Comparison of ENCODE assay signal across 10 cellular contexts in the genomic region with DNA sequence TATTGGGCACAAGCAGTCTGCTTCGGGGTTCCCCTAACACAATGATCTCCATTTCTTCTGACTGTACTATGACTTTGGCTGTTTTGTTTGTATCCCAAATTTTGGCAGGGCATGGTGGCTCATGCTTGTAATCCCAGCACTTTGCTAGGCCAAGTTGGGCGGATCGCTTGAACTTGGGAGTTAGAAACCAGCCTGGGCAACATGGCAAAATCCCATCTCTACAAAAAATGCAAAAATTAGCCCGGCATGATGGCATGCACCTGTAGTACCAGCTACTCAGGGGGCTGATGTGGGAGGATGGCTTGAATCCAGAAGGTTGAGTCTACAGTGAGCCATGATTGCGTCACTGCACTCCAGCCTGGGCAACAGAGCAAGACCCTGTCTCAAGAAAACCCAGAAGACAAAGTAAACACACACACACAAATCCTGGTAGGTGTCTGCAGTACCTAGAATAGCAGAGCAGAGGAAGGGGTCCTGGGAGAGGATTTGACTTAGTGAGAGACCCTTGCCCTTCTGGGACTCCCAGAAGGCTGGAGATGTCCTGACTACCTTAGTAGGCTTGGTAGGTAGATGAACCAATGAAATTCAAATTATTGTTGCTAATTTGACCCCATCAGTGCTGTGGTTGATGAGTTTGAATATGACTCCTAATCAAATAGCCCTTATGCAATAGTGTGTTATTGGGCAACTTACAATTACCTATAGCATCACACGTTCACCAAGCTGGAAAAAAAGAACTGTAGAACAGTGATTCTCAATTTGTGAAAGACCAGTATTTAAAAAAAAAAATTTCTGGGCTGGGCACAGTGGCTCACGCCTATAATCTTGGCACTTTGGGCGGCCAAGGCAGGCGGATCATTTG. TPM values are rescaled to one million over a fixed set of nuclear protein-coding genes. Genes with fewer than 3 reads are reported as not detected.
A peak's percentile ranks its signal among the peaks of the same experiment; 100 is the strongest.
DNase-seq lines count a peak whose midpoint lies in the region; ATAC-seq, FAIRE-seq and TF ChIP-seq lines count a peak whose summit lies in the region.
"Had no signal": no experiment of that assay in that cellular context is flagged by ENCODE, and none has a peak within 500 bp of the region (broad histone marks: within the 10 kb centered on the region; RNA-seq: fewer than 3 reads in every experiment).

No MANE protein-coding gene starts in this region.

- CTCF ChIA-PET in K562 (lab: Yijun Ruan, JAX; ENCODE audit: low intra/inter-chr PET ratio): no interaction called here

- 0 out of 2 replicates have a peak, but pooled peaks cover 3% of the 10 kb centered on the region for H3F3A ChIP-seq in Loucy (ENCODE audit: low read depth)

- no peak for TF ChIP-seq RAD21 in K562 (CRISPR knock-in tag; conservative IDR thresholded peaks at IDR 0.05 in 1 of 2, IDR thresholded peaks at IDR 0.05 in 1 of 2)

- H3K36me3 ChIP-seq in Loucy (ENCODE audit: insufficient read depth, low read length) (no peaks in the 10 kb centered on the region), K562 (ENCODE audit: control insufficient read depth, insufficient read depth, low read length) (no peaks in the 10 kb centered on the region), osteoblast (ENCODE audit: insufficient read depth, low read length) (no peaks in the 10 kb centered on the region), pancreas (no peaks in the 10 kb centered on the region)
- H3K36me3 ChIP-seq: prostate gland had no signal

- no peaks in the 10 kb centered on the region for H3K9me2 ChIP-seq in Loucy (replicated peaks; ENCODE audit: low read depth, low read length)

- H3K4me1 ChIP-seq in Loucy (ENCODE audit: insufficient read depth, low read length, poor library complexity, severe bottlenecking): peaks cover 33% of the 10 kb centered on the region
- H3K4me1 ChIP-seq in K562 (replicated peaks in 1 of 2; ENCODE audit: control insufficient read depth in 2 of 2, insufficient read depth in 2 of 2, low read length in 2 of 2): no peaks in the 10 kb centered on the region
- peaks cover 18% of the 10 kb centered on the region for H3K4me1 ChIP-seq in osteoblast (ENCODE audit: insufficient read depth, low read length)
- no peaks in the 10 kb centered on the region for H3K4me1 ChIP-seq in pancreas
- H3K4me1 ChIP-seq: prostate gland had no signal

- POLR2A ChIA-PET in K562 (lab: Yijun Ruan, JAX): no interaction called here

- in situ Hi-C loops in K562 (cut with MboI): no loop called here

- H3K4me2 ChIP-seq in Loucy (ENCODE audit: low read depth, low read length, poor library complexity, severe bottlenecking): no peak overlapping the region
- H3K4me2 ChIP-seq in K562 (ENCODE audit: insufficient read depth, low read length): no peak overlapping the region
- no peak overlapping the region for H3K4me2 ChIP-seq in osteoblast (ENCODE audit: insufficient read depth, low read length)

- no TSS peak for BruUV-seq in K562 (replicated peaks; lab: Mats Ljungman, UMichigan)

- no peak for DNase-seq in GM12892 (ENCODE audit: insufficient read length)
- DNase-seq in K562 (ENCODE audit: extremely low read depth in 1 of 4, low spot score in 3 of 4): no peak
- DNase-seq in osteoblast (ENCODE audit: insufficient read length, low spot score, missing footprints): peak; percentile 34
- no peak for DNase-seq in HuH-7.5 (ENCODE audit: low spot score)
- DNase-seq in pancreas: no peak
- DNase-seq in NCI-H128 (lab: John Stamatoyannopoulos, UW; ENCODE audit: unreplicated experiment): no peak
- DNase-seq: erythroblast had no signal

- no peak for ATAC-seq in K562
- ATAC-seq in pancreas: no peak

- intact Hi-C loops in K562 (cut with micrococcal nuclease): no loop called here
- intact Hi-C loops in pancreas (cut with DNase I): no loop called here

- H3K79me2 ChIP-seq in Loucy (ENCODE audit: insufficient read depth, low read length) (no peaks in the 10 kb centered on the region), K562 (ENCODE audit: control insufficient read depth, insufficient read depth, low read length) (no peaks in the 10 kb centered on the region), osteoblast (ENCODE audit: insufficient read depth, low read length) (no peaks in the 10 kb centered on the region)

- TF ChIP-seq EP300 in K562 (IDR thresholded peaks at IDR 0.05; ENCODE audit: low read length): no peak

- H3K9ac ChIP-seq in Loucy (ENCODE audit: low read depth, low read length, poor library complexity, severe bottlenecking): peak overlapping the region; percentile 51
- H3K9ac ChIP-seq in K562 (ENCODE audit: insufficient read depth in 1 of 2, low read depth in 2 of 2, low read length in 2 of 2): no peak overlapping the region

- H3K27ac ChIP-seq in K562 (ENCODE audit: extremely low read depth, low read depth, low read length) (no peak overlapping the region), osteoblast (ENCODE audit: low read depth, low read length) (peak overlapping the region; percentile 97), pancreas (peak overlapping the region in 2 of 4 donors; percentile 27 to 28)
- H3K27ac ChIP-seq: prostate gland had no signal

- no peak overlapping the region for H3K4me3 ChIP-seq in Loucy (ENCODE audit: low read length, poor library complexity, severe bottlenecking)
- H3K4me3 ChIP-seq in K562: no peak overlapping the region
- H3K4me3 ChIP-seq in osteoblast (ENCODE audit: insufficient read depth, low read length): no peak overlapping the region
- no peak overlapping the region for H3K4me3 ChIP-seq in pancreas
- H3K4me3 ChIP-seq: prostate gland had no signal

- H3K27me3 ChIP-seq in Loucy (ENCODE audit: insufficient read depth, low read length, poor library complexity, severe bottlenecking): no peaks in the 10 kb centered on the region
- H3K27me3 ChIP-seq in K562 (ENCODE audit: control insufficient read depth in 2 of 2, insufficient read depth in 2 of 2, low read length in 2 of 2): no peaks in the 10 kb centered on the region; a peak in 1 of 5 replicates
- no peaks in the 10 kb centered on the region for H3K27me3 ChIP-seq in osteoblast (ENCODE audit: insufficient read depth, low read length)
- no peaks in the 10 kb centered on the region for H3K27me3 ChIP-seq in pancreas

- H3K9me3 ChIP-seq in Loucy (ENCODE audit: insufficient read depth, low read depth, low read length) (no peaks in the 10 kb centered on the region), K562 (replicated peaks; ENCODE audit: control insufficient read depth, insufficient read depth, low read depth, low read length) (no peaks in the 10 kb centered on the region), osteoblast (ENCODE audit: low read depth, low read length) (no peaks in the 10 kb centered on the region), pancreas (no peaks in the 10 kb centered on the region)
- H3K9me3 ChIP-seq: prostate gland had no signal

- no peaks in the 10 kb centered on the region for H3K9me1 ChIP-seq in K562 (ENCODE audit: control insufficient read depth, insufficient read depth, low read length)

- no peak for TF ChIP-seq CTCF in Loucy (conservative IDR thresholded peaks at IDR 0.05; ENCODE audit: low read length)
- no peak for TF ChIP-seq CTCF in K562 (IDR thresholded peaks at IDR 0.05 in 2 of 3, conservative IDR thresholded peaks at IDR 0.05 in 1 of 3; ENCODE audit: insufficient read depth in 2 of 3, low read depth in 1 of 3, low read length in 3 of 3)
- no peak for TF ChIP-seq CTCF in osteoblast (IDR thresholded peaks at IDR 0.05; ENCODE audit: extremely low read depth, low read depth, low read length)
- TF ChIP-seq CTCF in pancreas (IDR thresholded peaks at IDR 0.05): no peak

- FAIRE-seq in GM12892 (lab: Jason Lieb, UNC) (peak; percentile 9), K562 (lab: Jason Lieb, UNC) (no peak), pancreas (lab: Jason Lieb, UNC) (no peak)
- FAIRE-seq: TTC549 had no signal

- WGBS in K562 (ENCODE audit: insufficient coverage, low coverage, missing lambda C conversion rate): 45% methylated on average over 7 of the region's 9 CpGs
- 91 to 94% methylated on average over 9 of the region's 9 CpGs for WGBS in pancreas, 2 donors

- no peak for TF ChIP-seq POLR2A in GM12892 (IDR thresholded peaks at IDR 0.05; ENCODE audit: low read depth, low read length)
- TF ChIP-seq POLR2A in K562 (conservative IDR thresholded peaks at IDR 0.05): no peak

- H2AFZ ChIP-seq in Loucy (ENCODE audit: low read length) (peak overlapping the region; percentile 53), K562 (ENCODE audit: low read depth, low read length) (no peak overlapping the region), osteoblast (ENCODE audit: low read length) (peak overlapping the region; percentile 83)

- no peaks in the 10 kb centered on the region for H4K20me1 ChIP-seq in Loucy (ENCODE audit: insufficient read depth, low read length, poor library complexity, severe bottlenecking)
- no peaks in the 10 kb centered on the region for H4K20me1 ChIP-seq in K562 (replicated peaks; ENCODE audit: control insufficient read depth, insufficient read depth, low read length)
- H4K20me1 ChIP-seq in osteoblast (ENCODE audit: insufficient read depth, low read length): no peaks in the 10 kb centered on the region

RNA-seq across cellular contexts. Expression of gene AEBP2, which starts 6.8 kb away (rescaled TPM):
- 34.3 TPM for polyA plus RNA-seq in GM12892 (2012; ENCODE audit: missing spikeins)
- total RNA-seq in K562 (2011; cell fraction: chromatin; rRNA removed; ENCODE audit: low replicate concordance): 6.1 and 12.1 TPM in 2 replicates
- 1.7 and 2.9 TPM in 2 replicates for total RNA-seq in K562 (2011; cell fraction: nucleolus; rRNA removed)
- 4.8 and 13.1 TPM in 2 replicates for total RNA-seq in K562 (2011; cell fraction: nucleoplasm; rRNA removed)
- total RNA-seq in K562 (2014; rRNA removed) (5.0 and 5.7 TPM in 2 replicates), K562 (2014; rRNA removed; fragmentation: Illumina TruSeq; extraction: Trizol) (9.3 and 9.7 TPM in 2 replicates), K562 (2015; rRNA removed; fragmentation: Illumina TruSeq; extraction: Trizol) (10.0 and 10.1 TPM in 2 replicates), K562 (2021) (12.9 and 18.2 TPM in 2 replicates), osteoblast (19.2 and 20.0 TPM in 2 replicates), pancreas (10 to 100 TPM; 10.5 to 18.6 (median 14.9) TPM)
- polyA plus RNA-seq in K562 (2011; rRNA removed) (8.4 and 9.7 TPM in 2 replicates), K562 (2014; fragmentation: Illumina TruSeq; extraction: Trizol) (18.3 and 20.9 TPM in 2 replicates), K562 (2014; fragmentation: Nextera tagmentation; extraction: Ambion mirVana) (10 to 100 TPM; 17.6 to 43.7 TPM), K562 (2014; rRNA removed) (7.2 and 10.3 TPM in 2 replicates), pancreas (1 to 10 TPM; 9.0 to 9.2 TPM)
- 1.3 and 5.9 TPM in 2 replicates for polyA plus RNA-seq in K562 (2011; cell fraction: cytosol; rRNA removed)
- 4.4 and 5.9 TPM in 2 replicates for polyA plus RNA-seq in K562 (2011; cell fraction: nucleus; rRNA removed)
- polyA plus RNA-seq in K562 (2012): 8.3 and 11.2 TPM in 2 replicates
- polyA minus RNA-seq in K562 (2011; rRNA and poly(A)+ RNA removed): 16.1 and 16.7 TPM in 2 replicates
- 9.8 and 12.7 TPM in 2 replicates for polyA minus RNA-seq in K562 (2011; cell fraction: cytosol; rRNA and poly(A)+ RNA removed)
- polyA minus RNA-seq in K562 (2011; cell fraction: nucleus; rRNA and poly(A)+ RNA removed): 3.0 and 5.4 TPM in 2 replicates
